In genomic region chr18:55385770-55386169, GRCh38 we compare ENCODE assay signal across 23 cellular contexts.
A peak's percentile ranks its signal among the peaks of the same experiment; 100 is the strongest.
DNase-seq lines count a peak whose midpoint lies in the region; ATAC-seq, FAIRE-seq and TF ChIP-seq lines count a peak whose summit lies in the region.
"Had no signal": no experiment of that assay in that cellular context is flagged by ENCODE, and none has a peak within 500 bp of the region (broad histone marks: within the 10 kb centered on the region; RNA-seq: fewer than 3 reads in every experiment).

No MANE protein-coding gene starts in this region.

- H3K9ac ChIP-seq in endothelial cell of umbilical vein (replicated peaks; ENCODE audit: extremely low read depth, insufficient read depth, low read length): no peak overlapping the region
- H3K9ac ChIP-seq: KMS-11 had no signal

- H3K36me3 ChIP-seq in endothelial cell of umbilical vein (ENCODE audit: control insufficient read depth in 2 of 2, extremely low read depth in 1 of 2, insufficient read depth in 2 of 2, low read length in 2 of 2): peaks cover 5 to 7% of the 10 kb centered on the region in 2 experiments

- no peak overlapping the region for H3K27ac ChIP-seq in endothelial cell of umbilical vein (ENCODE audit: insufficient read depth, low read depth, low read length)
- H3K27ac ChIP-seq: hepatocyte, KMS-11, RWPE1 had no signal

- no TSS peak for BruUV-seq in endothelial cell of umbilical vein (replicated peaks; lab: Mats Ljungman, UMichigan)

- peaks cover 87% of the 10 kb centered on the region for H3K79me2 ChIP-seq in endothelial cell of umbilical vein (ENCODE audit: control insufficient read depth, insufficient read depth, low read length)

- peaks cover 41% of the 10 kb centered on the region for H3K4me1 ChIP-seq in endothelial cell of umbilical vein (ENCODE audit: control insufficient read depth, extremely low read depth, insufficient read depth, low read length)

- POLR2A ChIA-PET in endothelial cell of umbilical vein (lab: Charles Lee): no interaction called here

- dilution Hi-C loops in endothelial cell of umbilical vein (cut with MboI; ENCODE audit: extremely low pct_ligation_motif_present, low sequenced_read_pairs): no loop called here

- no peak overlapping the region for H3K4me3 ChIP-seq in endothelial cell of umbilical vein (replicated peaks in 1 of 3; ENCODE audit: insufficient read depth in 1 of 3, low read depth in 1 of 3, low read length in 3 of 3)
- H3K4me3 ChIP-seq: coronary artery, hepatocyte had no signal

- no peaks in the 10 kb centered on the region for H3K9me3 ChIP-seq in endothelial cell of umbilical vein (replicated peaks; ENCODE audit: control insufficient read depth, insufficient read depth, low read length)

- FAIRE-seq in endothelial cell of umbilical vein (lab: Jason Lieb, UNC): no peak
- FAIRE-seq: endometrium, GM12891 had no signal

- no peak overlapping the region for H3K4me2 ChIP-seq in endothelial cell of umbilical vein (ENCODE audit: insufficient read depth, low read length)
- H3K4me2 ChIP-seq: hepatocyte, KMS-11 had no signal

- DNase-seq in COLO829 (ENCODE audit: low spot score): peak; percentile 14
- peak; percentile 4 for DNase-seq in OCI-M1 (lab: John Stamatoyannopoulos, UW)
- peak; percentile 36 for DNase-seq in endothelial cell of umbilical vein (ENCODE audit: low read depth, low spot score)
- peak; percentile 40 for DNase-seq in occipital lobe (lab: John Stamatoyannopoulos, UW)
- no peak for DNase-seq in stimulated activated CD4-positive, alpha-beta T cell treated with anti-CD3 and anti-CD28 coated beads, Interleukin-12 subunit alpha, Interleukin-12 subunit beta, amount 100 ng/mL, for 4 hours
- DNase-seq in stimulated activated CD4-positive, alpha-beta T cell treated with anti-CD3 and anti-CD28 coated beads, Interleukin-1b, Interleukin-23, amount 100 ng/mL, for 48 hours: no peak
- DNase-seq in 8988T: no peak
- DNase-seq: activated CD4-positive, alpha-beta T cell treated with anti-CD3 and anti-CD28 coated beads for 1 hour; CD4-positive, CD25-positive, alpha-beta regulatory T cell; islet precursor cell; NCI-H1694 treated with DMSO at 0.1 percent for 48 hours; NK-92 treated with Interleukin-12 subunit alpha and Interleukin-12 subunit beta, amount 100 ng/mL, for 24 hours; stimulated activated CD4-positive, alpha-beta T cell treated with anti-CD3 and anti-CD28 coated beads, Interleukin-2, amount 100 ng/mL, for 24 hours; stimulated activated naive CD4-positive, alpha-beta T cell treated with Interleukin-2 at 50 U/mL for 16 hours; trophoblast cell had no signal

- TF ChIP-seq POLR2A in endothelial cell of umbilical vein (IDR thresholded peaks at IDR 0.05; ENCODE audit: low read depth, low read length): no peak

- intact Hi-C loops in endothelial cell of umbilical vein (cut with micrococcal nuclease): loop anchor here (2.0 to 10.0 kb wide), 4 partner anchors 153 to 1189 kb away; partner anchors contain the start of gene TCF4

- TF ChIP-seq CTCF in endothelial cell of umbilical vein (IDR thresholded peaks at IDR 0.05; ENCODE audit: extremely low read depth in 1 of 2, insufficient read depth in 1 of 2, low read depth in 1 of 2, low read length in 2 of 2): no peak

- no peak for ATAC-seq in GM19452 (IDR thresholded peaks at IDR 0.05; ENCODE audit: unreplicated experiment)
- ATAC-seq: activated naive CD4-positive, alpha-beta T cell treated with anti-CD3 and anti-CD28 coated beads, Interleukin-2, amount 50 U/mL, for 72 hours had no signal

- CTCF ChIA-PET in endothelial cell of umbilical vein (lab: Charles Lee): interaction anchor here (0.6 to 3.5 kb wide), 6 partner anchors 12 to 397 kb away, joined by 3 to 65 read pairs (median 10); no protein-coding TSS in a partner anchor

- no peaks in the 10 kb centered on the region for H3K9me1 ChIP-seq in endothelial cell of umbilical vein (replicated peaks; ENCODE audit: control insufficient read depth, extremely low read depth, insufficient read depth, low read length)

- H3K27me3 ChIP-seq in endothelial cell of umbilical vein (ENCODE audit: control insufficient read depth in 2 of 2, insufficient read depth in 2 of 2, low read length in 2 of 2): no peaks in the 10 kb centered on the region
- H3K27me3 ChIP-seq: hepatocyte had no signal

- H2AFZ ChIP-seq in endothelial cell of umbilical vein (ENCODE audit: low read depth, low read length): no peak overlapping the region
- H2AFZ ChIP-seq: hepatocyte had no signal

- peaks cover 2% of the 10 kb centered on the region for H4K20me1 ChIP-seq in endothelial cell of umbilical vein (replicated peaks; ENCODE audit: control insufficient read depth, extremely low read depth, insufficient read depth, low read length)

TF ChIP-seq in endothelial cell of umbilical vein, 7 proteins besides CTCF, POLR2A, EP300 and RAD21:
- TF ChIP-seq MAX (IDR thresholded peaks at IDR 0.05; ENCODE audit: insufficient read depth, insufficient read length) (no peak), POLR2AphosphoS5 (IDR thresholded peaks at IDR 0.05; ENCODE audit: insufficient read depth, low read depth, low read length) (no peak), FOS (IDR thresholded peaks at IDR 0.05; ENCODE audit: borderline replicate concordance, insufficient read depth, low read length) (no peak), GATA2 (IDR thresholded peaks at IDR 0.05; ENCODE audit: insufficient read depth, insufficient read length, low read depth, low read length) (no peak), MYC (IDR thresholded peaks at IDR 0.05; ENCODE audit: low read depth, low read length) (no peak), JUN (IDR thresholded peaks at IDR 0.05; ENCODE audit: borderline replicate concordance, insufficient read depth, insufficient read length, low read depth) (no peak), EZH2 (IDR thresholded peaks at IDR 0.05; ENCODE audit: borderline replicate concordance, low read depth, low read length, severe bottlenecking) (no peak)

Comparison
In these comparisons a context has a peak if more than half of its experiments do, and no peak if none do; other contexts are left out.
1. DNase-seq: peak in COLO829 (single experiment), OCI-M1 (single experiment), endothelial cell of umbilical vein (single experiment) and occipital lobe (single experiment); none in stimulated activated CD4-positive, alpha-beta T cell treated with anti-CD3 and anti-CD28 coated beads, Interleukin-12 subunit alpha, Interleukin-12 subunit beta, amount 100 ng/mL, for 4 hours (single experiment), stimulated activated CD4-positive, alpha-beta T cell treated with anti-CD3 and anti-CD28 coated beads, Interleukin-1b, Interleukin-23, amount 100 ng/mL, for 48 hours (single experiment) and 8988T (single experiment).